1 cellular context compared by ENCODE assay signal in the genomic region with DNA sequence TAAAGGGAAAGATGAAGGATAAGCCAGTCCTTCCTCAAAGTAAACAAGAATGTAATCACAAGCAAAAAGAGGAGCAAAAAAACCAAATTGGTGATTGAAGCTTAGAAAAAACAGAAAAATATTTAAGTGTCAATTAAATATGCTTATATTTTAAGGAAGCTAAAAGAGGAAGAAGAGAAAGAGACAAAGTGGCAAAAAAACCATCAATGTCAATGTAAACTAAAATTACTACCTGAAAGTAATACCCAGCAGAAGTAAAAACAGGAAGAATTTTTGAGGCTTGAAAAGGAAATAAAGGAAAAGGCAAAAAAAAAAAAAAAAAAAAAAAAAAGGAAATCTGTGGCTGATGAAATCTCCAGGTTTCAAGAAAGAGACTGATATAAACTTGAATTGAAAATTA.
TF ChIP-seq lines count a peak whose summit lies in the region.

No MANE protein-coding gene starts in this region.

TF ChIP-seq in WTC11, 78 proteins besides CTCF, POLR2A, EP300 and RAD21 (continued from another document):
- TF ChIP-seq, protein P1, sequence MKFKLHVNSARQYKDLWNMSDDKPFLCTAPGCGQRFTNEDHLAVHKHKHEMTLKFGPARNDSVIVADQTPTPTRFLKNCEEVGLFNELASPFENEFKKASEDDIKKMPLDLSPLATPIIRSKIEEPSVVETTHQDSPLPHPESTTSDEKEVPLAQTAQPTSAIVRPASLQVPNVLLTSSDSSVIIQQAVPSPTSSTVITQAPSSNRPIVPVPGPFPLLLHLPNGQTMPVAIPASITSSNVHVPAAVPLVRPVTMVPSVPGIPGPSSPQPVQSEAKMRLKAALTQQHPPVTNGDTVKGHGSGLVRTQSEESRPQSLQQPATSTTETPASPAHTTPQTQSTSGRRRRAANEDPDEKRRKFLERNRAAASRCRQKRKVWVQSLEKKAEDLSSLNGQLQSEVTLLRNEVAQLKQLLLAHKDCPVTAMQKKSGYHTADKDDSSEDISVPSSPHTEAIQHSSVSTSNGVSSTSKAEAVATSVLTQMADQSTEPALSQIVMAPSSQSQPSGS (CRISPR knock-in tag; IDR thresholded peaks at IDR 0.05; ENCODE audit: borderline replicate concordance, low read depth): no peak
- TF ChIP-seq, protein P2, sequence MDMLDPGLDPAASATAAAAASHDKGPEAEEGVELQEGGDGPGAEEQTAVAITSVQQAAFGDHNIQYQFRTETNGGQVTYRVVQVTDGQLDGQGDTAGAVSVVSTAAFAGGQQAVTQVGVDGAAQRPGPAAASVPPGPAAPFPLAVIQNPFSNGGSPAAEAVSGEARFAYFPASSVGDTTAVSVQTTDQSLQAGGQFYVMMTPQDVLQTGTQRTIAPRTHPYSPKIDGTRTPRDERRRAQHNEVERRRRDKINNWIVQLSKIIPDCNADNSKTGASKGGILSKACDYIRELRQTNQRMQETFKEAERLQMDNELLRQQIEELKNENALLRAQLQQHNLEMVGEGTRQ (CRISPR knock-in tag; IDR thresholded peaks at IDR 0.05): no peak
